Comparison of ENCODE assay signal across 1 cellular context in the genomic region with DNA sequence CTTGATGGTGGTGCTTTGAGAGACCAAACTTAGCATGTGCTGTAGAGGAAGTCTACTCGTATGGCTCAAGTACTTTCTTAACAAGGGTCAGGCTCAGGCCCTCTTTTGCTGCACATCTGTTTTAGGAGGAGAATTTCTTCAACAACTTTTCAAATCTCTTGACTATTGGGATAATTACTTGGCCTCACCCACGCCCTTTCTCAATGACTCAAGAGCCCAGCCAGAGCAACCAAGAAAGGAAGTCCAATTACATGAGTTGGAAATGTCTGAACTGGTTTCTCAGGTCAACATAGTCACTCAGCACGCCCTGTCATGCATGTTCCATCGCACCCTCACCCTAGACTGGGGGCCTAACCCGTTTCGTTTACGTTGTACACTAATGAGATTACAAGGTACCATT.
TF ChIP-seq lines count a peak whose summit lies in the region.

No MANE protein-coding gene starts in this region.

TF ChIP-seq in K562, 482 proteins besides CTCF, POLR2A, EP300 and RAD21 (continued from another document):
- TF ChIP-seq, protein P1, sequence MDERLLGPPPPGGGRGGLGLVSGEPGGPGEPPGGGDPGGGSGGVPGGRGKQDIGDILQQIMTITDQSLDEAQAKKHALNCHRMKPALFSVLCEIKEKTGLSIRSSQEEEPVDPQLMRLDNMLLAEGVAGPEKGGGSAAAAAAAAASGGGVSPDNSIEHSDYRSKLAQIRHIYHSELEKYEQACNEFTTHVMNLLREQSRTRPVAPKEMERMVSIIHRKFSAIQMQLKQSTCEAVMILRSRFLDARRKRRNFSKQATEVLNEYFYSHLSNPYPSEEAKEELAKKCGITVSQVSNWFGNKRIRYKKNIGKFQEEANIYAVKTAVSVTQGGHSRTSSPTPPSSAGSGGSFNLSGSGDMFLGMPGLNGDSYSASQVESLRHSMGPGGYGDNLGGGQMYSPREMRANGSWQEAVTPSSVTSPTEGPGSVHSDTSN (CRISPR knock-in tag; IDR thresholded peaks at IDR 0.05; ENCODE audit: low read depth), result no peak
- TF ChIP-seq, protein P1 (tag; conservative IDR thresholded peaks at IDR 0.05; ENCODE audit: low read depth), result no peak
- peak; percentile 47; the same call in 1 of the 2 replicates for TF ChIP-seq EGR1 (conservative IDR thresholded peaks at IDR 0.05)
- TF ChIP-seq, protein P2, sequence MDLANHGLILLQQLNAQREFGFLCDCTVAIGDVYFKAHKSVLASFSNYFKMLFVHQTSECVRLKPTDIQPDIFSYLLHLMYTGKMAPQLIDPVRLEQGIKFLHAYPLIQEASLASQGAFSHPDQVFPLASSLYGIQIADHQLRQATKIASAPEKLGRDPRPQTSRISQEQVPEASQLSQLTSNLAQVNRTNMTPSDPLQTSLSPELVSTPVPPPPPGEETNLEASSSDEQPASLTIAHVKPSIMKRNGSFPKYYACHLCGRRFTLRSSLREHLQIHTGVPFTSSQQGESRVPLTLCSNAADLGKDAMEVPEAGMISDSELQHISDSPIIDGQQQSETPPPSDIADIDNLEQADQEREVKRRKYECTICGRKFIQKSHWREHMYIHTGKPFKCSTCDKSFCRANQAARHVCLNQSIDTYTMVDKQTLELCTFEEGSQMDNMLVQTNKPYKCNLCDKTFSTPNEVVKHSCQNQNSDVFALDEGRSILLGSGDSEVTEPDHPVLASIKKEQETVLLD (IDR thresholded peaks at IDR 0.05), result no peak
